In genomic region chr14:72049462-72049861, GRCh38 we compare ENCODE assay signal across 11 cellular contexts.
DNase-seq lines count a peak whose midpoint lies in the region; ATAC-seq, FAIRE-seq and TF ChIP-seq lines count a peak whose summit lies in the region.
"Had no signal": no experiment of that assay in that cellular context is flagged by ENCODE, and none has a peak within 500 bp of the region (broad histone marks: within the 10 kb centered on the region; RNA-seq: fewer than 3 reads in every experiment).

No MANE protein-coding gene starts in this region.

- DNase-seq in Daoy (ENCODE audit: low read depth) (peak; percentile 62), GM12891 (ENCODE audit: insufficient read length, low spot score) (peak; percentile 5), NCI-H510A treated with DMSO at 0.1 percent for 48 hours (lab: John Stamatoyannopoulos, UW) (peak; percentile 88), erythroblast (lab: John Stamatoyannopoulos, UW) (peak; percentile 21 to 29), H4 (ENCODE audit: low spot score) (no peak), NCI-H82 (lab: John Stamatoyannopoulos, UW) (no peak)
- DNase-seq: brain microvascular endothelial cell, esophagus squamous epithelium, MM.1S, PC-9 had no signal

- TF ChIP-seq POLR2A in GM12891 (IDR thresholded peaks at IDR 0.05; ENCODE audit: low read depth, low read length) (no peak), erythroblast (IDR thresholded peaks at IDR 0.05; ENCODE audit: low read length) (no peak)

- ATAC-seq in HG03520 (IDR thresholded peaks at IDR 0.05; ENCODE audit: unreplicated experiment) = no peak

- FAIRE-seq in GM12891 (lab: Jason Lieb, UNC) = no peak

TF ChIP-seq in GM12891, 5 proteins besides CTCF, POLR2A, EP300 and RAD21:
- no peak for TF ChIP-seq POLR2AphosphoS5 (IDR thresholded peaks at IDR 0.05; ENCODE audit: low read depth, low read length)
- no peak for TF ChIP-seq PAX5 (IDR thresholded peaks at IDR 0.05; ENCODE audit: insufficient read depth, low read length, severe bottlenecking)
- TF ChIP-seq TAF1 (IDR thresholded peaks at IDR 0.05; ENCODE audit: low read depth, low read length) = no peak
- TF ChIP-seq SPI1 (IDR thresholded peaks at IDR 0.05; ENCODE audit: low read depth, low read length) = no peak
- no peak for TF ChIP-seq POU2F2 (IDR thresholded peaks at IDR 0.05; ENCODE audit: low read depth, low read length)

Comparison
In these comparisons a context has a peak if more than half of its experiments do, and no peak if none do; other contexts are left out.
1. DNase-seq: peak in Daoy (single experiment), GM12891 (single experiment), NCI-H510A treated with DMSO at 0.1 percent for 48 hours (single experiment) and erythroblast (2 of 2); none in H4 (single experiment) and NCI-H82 (single experiment).